In genomic region chr4:26320453-26321325, GRCh38 we compare ENCODE assay signal across 8 cellular contexts. TPM values are rescaled to one million over a fixed set of nuclear protein-coding genes. Genes with fewer than 3 reads are reported as not detected.
DNase-seq lines count a peak whose midpoint lies in the region; ATAC-seq and TF ChIP-seq lines count a peak whose summit lies in the region.

RBPJ (plus strand) TSS chr4:26321014; CDS start chr4:26321029, 15 bp downstream.

- DNase-seq in ELF-1 (ENCODE audit: low read depth, low spot score) (peak; percentile 97), NCI-H1105 treated with DMSO at 0.1 percent for 48 hours (lab: John Stamatoyannopoulos, UW) (peak; percentile 86), SKM-1 treated with dmso at 0.1 percent for 144 hours (lab: John Stamatoyannopoulos, UW; ENCODE audit: unreplicated experiment) (peak; percentile 87), glomerular endothelial cell (ENCODE audit: extremely low read depth, low read depth, low spot score) (peak; percentile 78), occipital lobe (lab: John Stamatoyannopoulos, UW) (peak; percentile 93), suprapubic skin (ENCODE audit: low spot score in 2 of 2) (peak; percentile 94 to 96)
- DNase-seq in activated naive CD4-positive, alpha-beta T cell treated with anti-CD3 and anti-CD28 coated beads, Interleukin-2, amount 50 U/mL, for 72 hours (ENCODE audit: low spot score in 2 of 2): peak; percentile 85

- TF ChIP-seq POLR2A in suprapubic skin (IDR thresholded peaks at IDR 0.05): peak in 1 of 2 donors; percentile 45

- TF ChIP-seq CTCF in HEK293 (tag by site-specific recombination; IDR thresholded peaks at IDR 0.05) (no peak), suprapubic skin (IDR thresholded peaks at IDR 0.05) (no peak)

- TF ChIP-seq EP300 in suprapubic skin (IDR thresholded peaks at IDR 0.05): no peak

- H3K4me1 ChIP-seq in HEK293 (ENCODE audit: control insufficient read depth, insufficient read depth, low read length) (peaks cover 11% of the 10 kb centered on the region), suprapubic skin (peaks cover 39% of the 10 kb centered on the region)

- H3K36me3 Mint-ChIP-seq in activated naive CD4-positive, alpha-beta T cell treated with anti-CD3 and anti-CD28 coated beads, Interleukin-2, amount 50 U/mL, for 72 hours: peaks cover 29 to 69% of the 10 kb centered on the region in 2 donors

- POLR2A ChIA-PET in HEK293 (lab: Yijun Ruan, JAX): interaction anchor here (0.6 to 2.2 kb wide), 6 partner anchors 38 to 296 kb away, joined by 3 to 9 read pairs (median 4); no protein-coding TSS in a partner anchor

- H3K27me3 ChIP-seq in suprapubic skin: no peaks in the 10 kb centered on the region

- 1% methylated on average over 63 of the region's 101 CpGs for WGBS in suprapubic skin

- H3K27ac Mint-ChIP-seq in activated naive CD4-positive, alpha-beta T cell treated with anti-CD3 and anti-CD28 coated beads, Interleukin-2, amount 50 U/mL, for 72 hours: peak within 1 kb of the TSS; percentile 96 to 100

- peak; percentile 17 for ATAC-seq in activated naive CD4-positive, alpha-beta T cell treated with anti-CD3 and anti-CD28 coated beads, Interleukin-2, amount 50 U/mL, for 72 hours

- H3K9me3 ChIP-seq in HEK293 (ENCODE audit: control insufficient read depth, insufficient read depth, low read depth, low read length) (no peaks in the 10 kb centered on the region), suprapubic skin (no peaks in the 10 kb centered on the region)

- H3K36me3 ChIP-seq in HEK293 (ENCODE audit: control insufficient read depth in 2 of 2, insufficient read depth in 1 of 2, low read length in 2 of 2) (no peaks in the 10 kb centered on the region), suprapubic skin (no peaks in the 10 kb centered on the region)

- H3K27ac ChIP-seq in HEK293 (ENCODE audit: extremely low read depth, low read depth, low read length): peak within 1 kb of the TSS; percentile 89
- H3K27ac ChIP-seq in suprapubic skin: peak within 1 kb of the TSS; percentile 96

- H3K4me3 ChIP-seq in HEK293 (ENCODE audit: low read depth, low read length): peak within 1 kb of the TSS; percentile 90
- peak within 1 kb of the TSS; percentile 60 for H3K4me3 ChIP-seq in suprapubic skin

- CTCF ChIA-PET in HEK293 (lab: Yijun Ruan, JAX): interaction anchor here (0.5 to 1.2 kb wide), 3 partner anchors 11 to 149 kb away, joined by 3 to 4 read pairs (median 3); no protein-coding TSS in a partner anchor

- peaks cover 11 to 17% of the 10 kb centered on the region in 2 donors for H3K9me3 Mint-ChIP-seq in activated naive CD4-positive, alpha-beta T cell treated with anti-CD3 and anti-CD28 coated beads, Interleukin-2, amount 50 U/mL, for 72 hours

TF ChIP-seq in HEK293, 187 proteins besides CTCF, POLR2A, EP300 and RAD21 (continues in another document):
- TF ChIP-seq ZNF621 (tag by site-specific recombination; IDR thresholded peaks at IDR 0.05) (no peak), ZNF626 (tag by site-specific recombination; IDR thresholded peaks at IDR 0.05) (0 out of 2 replicates have a peak, but pooled peaks have one; percentile 21), KLF9 (tag by site-specific recombination; IDR thresholded peaks at IDR 0.05; ENCODE audit: low read depth) (peak; percentile 77), ZNF629 (tag by site-specific recombination; IDR thresholded peaks at IDR 0.05) (peak; percentile 63; the same call in 1 of the 2 replicates), ZNF335 (tag by site-specific recombination; conservative IDR thresholded peaks at IDR 0.05) (peak; percentile 75), ZNF510 (tag by site-specific recombination; IDR thresholded peaks at IDR 0.05; ENCODE audit: insufficient replicate concordance) (no peak), ZSCAN30 (tag by site-specific recombination; IDR thresholded peaks at IDR 0.05) (peak; percentile 56; the same call in 1 of the 2 replicates), ZNF138 (tag by site-specific recombination; IDR thresholded peaks at IDR 0.05; ENCODE audit: borderline replicate concordance) (no peak), ZNF692 (tag by site-specific recombination; IDR thresholded peaks at IDR 0.05) (peak; percentile 76), WT1 (tag by site-specific recombination; IDR thresholded peaks at IDR 0.05) (peak; percentile 71), ZBTB8A (tag by site-specific recombination; IDR thresholded peaks at IDR 0.05) (peak; percentile 81), MZF1 (tag by site-specific recombination; IDR thresholded peaks at IDR 0.05; ENCODE audit: borderline replicate concordance) (peak; percentile 83; the same call in 1 of the 2 replicates), ZNF324 (tag by site-specific recombination; IDR thresholded peaks at IDR 0.05) (peak; percentile 69; the same call in 1 of the 2 replicates), ZEB2 (tag by site-specific recombination; IDR thresholded peaks at IDR 0.05) (peak; percentile 95), KLF10 (tag by site-specific recombination; IDR thresholded peaks at IDR 0.05) (peak; percentile 92), SCRT2 (tag by site-specific recombination; IDR thresholded peaks at IDR 0.05) (peak; percentile 98), ZBTB11 (tag by site-specific recombination; conservative IDR thresholded peaks at IDR 0.05; ENCODE audit: low read depth) (peak; percentile 46), KLF16 (tag by site-specific recombination; IDR thresholded peaks at IDR 0.05) (peak; percentile 95)
- TF ChIP-seq, protein P1, sequence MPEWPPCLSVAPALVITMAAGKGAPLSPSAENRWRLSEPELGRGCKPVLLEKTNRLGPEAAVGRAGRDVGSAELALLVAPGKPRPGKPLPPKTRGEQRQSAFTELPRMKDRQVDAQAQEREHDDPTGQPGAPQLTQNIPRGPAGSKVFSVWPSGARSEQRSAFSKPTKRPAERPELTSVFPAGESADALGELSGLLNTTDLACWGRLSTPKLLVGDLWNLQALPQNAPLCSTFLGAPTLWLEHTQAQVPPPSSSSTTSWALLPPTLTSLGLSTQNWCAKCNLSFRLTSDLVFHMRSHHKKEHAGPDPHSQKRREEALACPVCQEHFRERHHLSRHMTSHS (tag by site-specific recombination; IDR thresholded peaks at IDR 0.05): no peak

RNA-seq across cellular contexts. Expression of gene RBPJ, which starts in this region (rescaled TPM):
- 100 to 1,000 TPM; 175 to 356 TPM for total RNA-seq in activated naive CD4-positive, alpha-beta T cell treated with anti-CD3 and anti-CD28 coated beads, Interleukin-2, amount 50 U/mL, for 72 hours
- total RNA-seq in glomerular endothelial cell (27.0 and 28.6 TPM in 2 replicates), occipital lobe (97.3 TPM), suprapubic skin (100 to 1,000 TPM in 1 of 4 donors, 10 to 100 TPM in 3; 33.4 to 104 (median 46.1) TPM)

Comparison
In these comparisons a context has a peak if more than half of its experiments do, and no peak if none do; other contexts are left out.
1. Peak in every context shown above with its lines: DNase-seq, ATAC-seq, H3K4me3 ChIP-seq and H3K27ac ChIP-seq.